30 cellular contexts compared by ENCODE assay signal in genomic region chr18:70553245-70553960, GRCh38.
A peak's percentile ranks its signal among the peaks of the same experiment; 100 is the strongest.
DNase-seq lines count a peak whose midpoint lies in the region; ATAC-seq, FAIRE-seq and TF ChIP-seq lines count a peak whose summit lies in the region.
"Had no signal": no experiment of that assay in that cellular context is flagged by ENCODE, and none has a peak within 500 bp of the region (broad histone marks: within the 10 kb centered on the region; RNA-seq: fewer than 3 reads in every experiment).

No MANE protein-coding gene starts in this region.

- H2AK5ac ChIP-seq in mesenchymal stem cell (ENCODE audit: low read length, severe bottlenecking) = no peak overlapping the region

- H3K27me3 ChIP-seq in BLaER1 treated with 17β-estradiol and CSF1 and Interleukin-3, amounts not matched to agents 10 nM and 100 nM = no peaks in the 10 kb centered on the region
- H3K27me3 ChIP-seq in SK-N-SH (ENCODE audit: insufficient read depth) (no peaks in the 10 kb centered on the region), mesenchymal stem cell (ENCODE audit: control insufficient read depth in 1 of 2, insufficient read depth in 1 of 2, low read length in 2 of 2) (no peaks in the 10 kb centered on the region)
- H3K27me3 ChIP-seq: gastrocnemius medialis, left lung, ovary, spleen, transverse colon had no signal

- peak; percentile 80 for ATAC-seq in effector memory CD8-positive, alpha-beta T cell (replicated peaks)
- ATAC-seq in omental fat pad (ENCODE audit: low FRiP score) = no peak
- ATAC-seq: gastrocnemius medialis, left lung, natural killer cell, right cardiac atrium had no signal

- no peak overlapping the region for H2BK120ac ChIP-seq in mesenchymal stem cell (ENCODE audit: low read depth, low read length)

- H3K79me1 ChIP-seq in mesenchymal stem cell (replicated peaks; ENCODE audit: low read length, poor library complexity, severe bottlenecking) = no peaks in the 10 kb centered on the region

- peaks cover 0 to 4% (median 0%) of the 10 kb centered on the region in 11 experiments; a peak in 1 of 22 replicates for H3K9me3 ChIP-seq in BLaER1 treated with 17β-estradiol and CSF1 and Interleukin-3, amounts not matched to agents 10 nM and 100 nM (replicated peaks in 1 of 11)
- H3K9me3 ChIP-seq in SK-N-SH (no peaks in the 10 kb centered on the region), mesenchymal stem cell (ENCODE audit: control insufficient read depth, low read length) (peaks cover 3% of the 10 kb centered on the region)
- H3K9me3 ChIP-seq: gastrocnemius medialis, ovary, transverse colon had no signal

- peak overlapping the region in 10 of 11 experiments; percentile 13 to 51 (median 40); a peak in 19 of 22 replicates for H3K4me2 ChIP-seq in BLaER1 treated with 17β-estradiol and CSF1 and Interleukin-3, amounts not matched to agents 10 nM and 100 nM
- H3K4me2 ChIP-seq in SK-N-SH (no peak overlapping the region), mesenchymal stem cell (ENCODE audit: low read length, poor library complexity, severe bottlenecking) (no peak overlapping the region)
- H3K4me2 ChIP-seq: KMS-11 had no signal

- FAIRE-seq in D721Med (lab: Jason Lieb, UNC) = peak; percentile 99
- FAIRE-seq: endometrium, H1 had no signal

- TF ChIP-seq CTCF in D721Med (IDR thresholded peaks at IDR 0.05; ENCODE audit: insufficient read depth, missing control alignments) (no peak), SK-N-SH (IDR thresholded peaks at IDR 0.05) (no peak), omental fat pad (IDR thresholded peaks at IDR 0.05) (no peak)

- POLR2A ChIA-PET in SK-N-SH (lab: Yijun Ruan, JAX) = no interaction called here
- POLR2A ChIA-PET in activated CD4-positive, alpha-beta memory T cell treated with anti-CD3 and anti-CD28 coated beads, Interleukin-2, amount 10 ng/mL, durations not matched to agents 7 days and 5 days (lab: Charles Lee) = no interaction called here

- 38% methylated on average over 10 of the region's 10 CpGs for WGBS in SK-N-SH (ENCODE audit: low lambda C conversion rate)
- 92% methylated on average over 7 of the region's 10 CpGs for WGBS in mesenchymal stem cell

- H3K14ac ChIP-seq in mesenchymal stem cell (ENCODE audit: low read length in 2 of 2) = no peak overlapping the region

- no peak overlapping the region for H2BK15ac ChIP-seq in mesenchymal stem cell (ENCODE audit: low read depth, poor library complexity, severe bottlenecking)

- H4K8ac ChIP-seq in mesenchymal stem cell (ENCODE audit: low read length) = no peak overlapping the region

- TF ChIP-seq EP300 in SK-N-SH (IDR thresholded peaks at IDR 0.05; ENCODE audit: borderline replicate concordance in 1 of 2, low read depth in 1 of 2, low read length in 1 of 2) = peak in 1 of 2 experiments; percentile 48; a peak in 2 of 4 replicates

- H3K4me3 ChIP-seq in BLaER1 treated with 17β-estradiol and CSF1 and Interleukin-3, amounts not matched to agents 10 nM and 100 nM = no peak overlapping the region
- H3K4me3 ChIP-seq in SK-N-SH (ENCODE audit: low read depth in 2 of 2, low read length in 1 of 2) = peak overlapping the region in 1 of 2 experiments; percentile 12; a peak in 1 of 4 replicates
- no peak overlapping the region for H3K4me3 ChIP-seq in mesenchymal stem cell (ENCODE audit: insufficient read depth in 1 of 2, low read depth in 1 of 2, low read length in 2 of 2)
- H3K4me3 ChIP-seq: coronary artery, gastrocnemius medialis, left lung, ovary, spleen, transverse colon had no signal

- no peak overlapping the region for H4K91ac ChIP-seq in mesenchymal stem cell (ENCODE audit: low read length)

- no peak overlapping the region for H3K23ac ChIP-seq in mesenchymal stem cell (ENCODE audit: low read length in 2 of 2)

- H3K9ac ChIP-seq in BLaER1 treated with 17β-estradiol and CSF1 and Interleukin-3, amounts not matched to agents 10 nM and 100 nM = no peak overlapping the region
- H3K9ac ChIP-seq in SK-N-SH (no peak overlapping the region), mesenchymal stem cell (ENCODE audit: low read length) (no peak overlapping the region)
- H3K9ac ChIP-seq: KMS-11 had no signal

- no peaks in the 10 kb centered on the region for H3K79me2 ChIP-seq in SK-N-SH (ENCODE audit: insufficient read depth)

- no peak overlapping the region for H2AFZ ChIP-seq in SK-N-SH (ENCODE audit: low read depth)
- no peak overlapping the region for H2AFZ ChIP-seq in mesenchymal stem cell (ENCODE audit: low read depth, low read length)

- H3K27ac Mint-ChIP-seq in effector memory CD8-positive, alpha-beta T cell = peak overlapping the region in 1 of 2 donors; percentile 74
- H3K27ac Mint-ChIP-seq in activated CD4-positive, alpha-beta memory T cell treated with anti-CD3 and anti-CD28 coated beads, Interleukin-2, amount 10 ng/mL, durations not matched to agents 7 days and 5 days = no peak overlapping the region
- H3K27ac Mint-ChIP-seq: mesothelial cell of epicardium, natural killer cell had no signal

- peaks cover 0 to 2% of the 10 kb centered on the region in 2 donors for H3K9me3 Mint-ChIP-seq in effector memory CD8-positive, alpha-beta T cell
- peaks cover 3% of the 10 kb centered on the region for H3K9me3 Mint-ChIP-seq in activated CD4-positive, alpha-beta memory T cell treated with anti-CD3 and anti-CD28 coated beads, Interleukin-2, amount 10 ng/mL, durations not matched to agents 7 days and 5 days

- H4K20me1 ChIP-seq in BLaER1 treated with 17β-estradiol and CSF1 and Interleukin-3, amounts not matched to agents 10 nM and 100 nM = no peaks in the 10 kb centered on the region
- no peaks in the 10 kb centered on the region for H4K20me1 ChIP-seq in SK-N-SH (ENCODE audit: insufficient read depth)

- no peaks in the 10 kb centered on the region for H3K27me3 Mint-ChIP-seq in effector memory CD8-positive, alpha-beta T cell
- H3K27me3 Mint-ChIP-seq in activated CD4-positive, alpha-beta memory T cell treated with anti-CD3 and anti-CD28 coated beads, Interleukin-2, amount 10 ng/mL, durations not matched to agents 7 days and 5 days = no peaks in the 10 kb centered on the region

- no peaks in the 10 kb centered on the region for H3F3A ChIP-seq in SK-N-SH (replicated peaks; ENCODE audit: insufficient read depth)

- H2BK12ac ChIP-seq in mesenchymal stem cell (ENCODE audit: low read length in 2 of 2) = no peak overlapping the region

- H3K9me2 ChIP-seq in SK-N-SH = no peaks in the 10 kb centered on the region

- TF ChIP-seq RAD21 in SK-N-SH (IDR thresholded peaks at IDR 0.05; ENCODE audit: low read length) = no peak; the same call in 1 of the 2 replicates

- H2BK5ac ChIP-seq in mesenchymal stem cell (ENCODE audit: low read depth, low read length, poor library complexity, severe bottlenecking) = no peak overlapping the region

- no peak overlapping the region for H3K4me3 Mint-ChIP-seq in effector memory CD8-positive, alpha-beta T cell
- H3K4me3 Mint-ChIP-seq in activated CD4-positive, alpha-beta memory T cell treated with anti-CD3 and anti-CD28 coated beads, Interleukin-2, amount 10 ng/mL, durations not matched to agents 7 days and 5 days = no peak overlapping the region
- H3K4me3 Mint-ChIP-seq: mesothelial cell of epicardium, natural killer cell had no signal

- H3K4me1 Mint-ChIP-seq in effector memory CD8-positive, alpha-beta T cell (ENCODE audit: low read depth in 2 of 2) = no peaks in the 10 kb centered on the region
- H3K4me1 Mint-ChIP-seq in activated CD4-positive, alpha-beta memory T cell treated with anti-CD3 and anti-CD28 coated beads, Interleukin-2, amount 10 ng/mL, durations not matched to agents 7 days and 5 days = peaks cover 2% of the 10 kb centered on the region
- H3K4me1 Mint-ChIP-seq: mesothelial cell of epicardium, natural killer cell had no signal

- no peaks in the 10 kb centered on the region for H3K36me3 Mint-ChIP-seq in effector memory CD8-positive, alpha-beta T cell (ENCODE audit: insufficient read depth)
- no peaks in the 10 kb centered on the region for H3K36me3 Mint-ChIP-seq in activated CD4-positive, alpha-beta memory T cell treated with anti-CD3 and anti-CD28 coated beads, Interleukin-2, amount 10 ng/mL, durations not matched to agents 7 days and 5 days (ENCODE audit: low read depth)
- H3K36me3 Mint-ChIP-seq: mesothelial cell of epicardium, natural killer cell had no signal

- H3K27ac ChIP-seq in BLaER1 treated with 17β-estradiol and CSF1 and Interleukin-3, amounts not matched to agents 10 nM and 100 nM = peak overlapping the region in 1 of 11 experiments; percentile 29; a peak in 1 of 22 replicates
- peak overlapping the region in 1 of 2 experiments; percentile 85; a peak in 2 of 4 replicates for H3K27ac ChIP-seq in SK-N-SH (ENCODE audit: low read depth in 2 of 2, low read length in 1 of 2)
- H3K27ac ChIP-seq in mesenchymal stem cell (ENCODE audit: low read length, poor library complexity, severe bottlenecking) = no peak overlapping the region
- H3K27ac ChIP-seq: coronary artery, gastrocnemius medialis, KMS-11, left lung, ovary, spleen, transverse colon had no signal

- no peak overlapping the region for H3K4ac ChIP-seq in mesenchymal stem cell (ENCODE audit: low read depth in 1 of 2, low read length in 2 of 2)

- CTCF ChIA-PET in SK-N-SH (lab: Yijun Ruan, JAX) = interaction anchor here (1.1 to 2.9 kb wide), 2 partner anchors 13 to 62 kb away, joined by 3 to 11 read pairs; no protein-coding TSS in a partner anchor
- CTCF ChIA-PET in activated CD4-positive, alpha-beta memory T cell treated with anti-CD3 and anti-CD28 coated beads, Interleukin-2, amount 10 ng/mL, durations not matched to agents 7 days and 5 days (lab: Charles Lee) = no interaction called here

- DNase-seq in D721Med (ENCODE audit: insufficient read length, low spot score) (no peak), SK-N-SH (peak; percentile 36), mesenchymal stem cell (no peak), omental fat pad (ENCODE audit: low spot score) (no peak)
- DNase-seq in effector memory CD8-positive, alpha-beta T cell = no peak
- DNase-seq in activated CD4-positive, alpha-beta memory T cell treated with anti-CD3 and anti-CD28 coated beads, Interleukin-2, amount 10 ng/mL, durations not matched to agents 7 days and 5 days = no peak
- DNase-seq: activated CD4-positive, alpha-beta T cell treated with anti-CD3 and anti-CD28 coated beads, Interleukin-2, amount 50 U/mL, for 4 hours; activated CD4-positive, CD25-positive, alpha-beta regulatory T cell; activated CD8-positive, alpha-beta memory T cell treated with anti-CD3 and anti-CD28 coated beads, Interleukin-2, amount 50 U/mL, for 48 hours; activated effector memory CD4-positive, alpha-beta T cell treated with Interleukin-2 at 50 U/mL for 16 hours; DMS53; gastrocnemius medialis; GDM1; hypothalamus; left lung; natural killer cell; NCI-H187 treated with DMSO at 0.1 percent for 48 hours; NCI-H526; ovary; right cardiac atrium; spleen; stimulated activated CD4-positive, alpha-beta T cell treated with anti-CD3 and anti-CD28 coated beads, Interleukin-4, amount 100 ng/mL, for 4 hours; T1000; transverse colon had no signal

- H3K36me3 ChIP-seq in BLaER1 treated with 17β-estradiol and CSF1 and Interleukin-3, amounts not matched to agents 10 nM and 100 nM = no peaks in the 10 kb centered on the region
- H3K36me3 ChIP-seq in SK-N-SH (replicated peaks in 1 of 2; ENCODE audit: control insufficient read depth in 1 of 2, insufficient read depth in 2 of 2, low read length in 1 of 2) (no peaks in the 10 kb centered on the region), mesenchymal stem cell (ENCODE audit: control insufficient read depth in 1 of 2, insufficient read depth in 2 of 2, low read depth in 1 of 2, low read length in 2 of 2) (no peaks in the 10 kb centered on the region)
- H3K36me3 ChIP-seq: gastrocnemius medialis, left lung, ovary, spleen, transverse colon had no signal

- H3K18ac ChIP-seq in mesenchymal stem cell (ENCODE audit: low read depth in 1 of 2, low read length in 2 of 2) = no peak overlapping the region

- H3K4me1 ChIP-seq in BLaER1 treated with 17β-estradiol and CSF1 and Interleukin-3, amounts not matched to agents 10 nM and 100 nM = peaks cover 6 to 34% (median 16%) of the 10 kb centered on the region in 10 experiments; a peak in 18 of 20 replicates
- H3K4me1 ChIP-seq in SK-N-SH (ENCODE audit: control insufficient read depth in 1 of 2, insufficient read depth in 2 of 2, low read depth in 1 of 2, low read length in 1 of 2) (no peaks in the 10 kb centered on the region; a peak in 3 of 4 replicates), mesenchymal stem cell (ENCODE audit: control insufficient read depth, insufficient read depth, low read depth, low read length) (no peaks in the 10 kb centered on the region)
- H3K4me1 ChIP-seq: gastrocnemius medialis, left lung, spleen, transverse colon had no signal

Comparison
In these comparisons a context has a peak if more than half of its experiments do, and no peak if none do; other contexts are left out.
1. H3K4me2 ChIP-seq: peak in BLaER1 treated with 17β-estradiol and CSF1 and Interleukin-3, amounts not matched to agents 10 nM and 100 nM (10 of 11); none in SK-N-SH (single experiment) and mesenchymal stem cell (single experiment).